Comparison of ENCODE assay signal across 1 cellular context in the genomic region with DNA sequence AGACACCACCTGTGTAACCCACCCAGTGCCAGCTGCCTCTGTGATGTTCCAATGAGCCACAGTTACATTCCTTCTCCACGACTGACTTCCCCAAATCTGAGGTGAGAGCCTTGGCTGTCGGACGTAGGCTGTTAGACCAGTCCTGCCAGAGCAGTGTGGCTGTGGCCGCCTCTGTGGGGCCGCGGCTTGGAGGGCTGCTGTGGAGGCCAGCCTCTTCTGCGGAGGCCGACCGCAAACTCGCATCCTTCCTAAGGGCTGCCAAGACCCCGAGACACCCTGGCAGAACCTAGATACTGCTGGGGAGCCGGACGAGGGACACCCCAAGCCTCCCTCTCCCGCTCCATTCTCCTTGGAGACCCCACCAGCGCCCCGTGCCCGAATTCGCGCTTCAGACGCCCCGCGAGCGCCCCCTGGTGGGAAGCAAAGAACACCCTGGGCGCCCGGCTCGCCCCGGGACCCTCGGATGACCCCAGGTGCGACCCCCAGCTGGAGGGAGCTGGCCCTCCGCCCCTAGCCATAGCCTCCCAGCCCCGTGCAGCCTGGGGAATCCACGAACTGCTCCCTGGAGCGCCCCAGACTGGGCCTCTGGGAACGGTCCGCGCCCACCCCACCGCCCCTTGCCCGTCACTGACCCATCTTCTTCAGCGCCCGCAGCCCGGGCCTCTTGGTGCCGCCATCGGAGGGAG.
TF ChIP-seq lines count a peak whose summit lies in the region.

No MANE protein-coding gene starts in this region.

TF ChIP-seq in HepG2, 621 proteins besides CTCF, POLR2A, EP300 and RAD21 (continued from another document and continues in another):
- TF ChIP-seq, protein P1, sequence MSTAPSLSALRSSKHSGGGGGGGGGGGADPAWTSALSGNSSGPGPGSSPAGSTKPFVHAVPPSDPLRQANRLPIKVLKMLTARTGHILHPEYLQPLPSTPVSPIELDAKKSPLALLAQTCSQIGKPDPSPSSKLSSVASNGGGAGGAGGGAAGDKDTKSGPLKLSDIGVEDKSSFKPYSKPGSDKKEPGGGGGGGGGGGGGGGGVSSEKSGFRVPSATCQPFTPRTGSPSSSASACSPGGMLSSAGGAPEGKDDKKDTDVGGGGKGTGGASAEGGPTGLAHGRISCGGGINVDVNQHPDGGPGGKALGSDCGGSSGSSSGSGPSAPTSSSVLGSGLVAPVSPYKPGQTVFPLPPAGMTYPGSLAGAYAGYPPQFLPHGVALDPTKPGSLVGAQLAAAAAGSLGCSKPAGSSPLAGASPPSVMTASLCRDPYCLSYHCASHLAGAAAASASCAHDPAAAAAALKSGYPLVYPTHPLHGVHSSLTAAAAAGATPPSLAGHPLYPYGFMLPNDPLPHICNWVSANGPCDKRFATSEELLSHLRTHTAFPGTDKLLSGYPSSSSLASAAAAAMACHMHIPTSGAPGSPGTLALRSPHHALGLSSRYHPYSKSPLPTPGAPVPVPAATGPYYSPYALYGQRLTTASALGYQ (CRISPR knock-in tag; IDR thresholded peaks at IDR 0.05): no peak
- TF ChIP-seq ZNF160 (CRISPR knock-in tag; IDR thresholded peaks at IDR 0.05) (no peak), KDM5B (CRISPR knock-in tag; IDR thresholded peaks at IDR 0.05; ENCODE audit: borderline replicate concordance) (peak; percentile 64; the same call in 1 of the 2 replicates), SAFB2 (CRISPR knock-in tag; IDR thresholded peaks at IDR 0.05; ENCODE audit: borderline replicate concordance, low read depth) (no peak; the same call in 1 of the 2 replicates), ZBTB8A (CRISPR knock-in tag; IDR thresholded peaks at IDR 0.05; ENCODE audit: borderline replicate concordance, low read depth) (no peak), ZNF432 (CRISPR knock-in tag; IDR thresholded peaks at IDR 0.05; ENCODE audit: borderline replicate concordance) (no peak), NR1H2 (CRISPR knock-in tag; IDR thresholded peaks at IDR 0.05; ENCODE audit: borderline replicate concordance, low read depth) (no peak), ZNF850 (CRISPR knock-in tag; conservative IDR thresholded peaks at IDR 0.05) (0 out of 2 replicates have a peak, but pooled peaks have one; percentile 54), ZNF644 (CRISPR knock-in tag; IDR thresholded peaks at IDR 0.05; ENCODE audit: low read depth) (no peak), SRSF4 (IDR thresholded peaks at IDR 0.05; ENCODE audit: low read depth, low read length, poor library complexity, severe bottlenecking) (no peak), PAX8 (CRISPR knock-in tag; IDR thresholded peaks at IDR 0.05; ENCODE audit: borderline replicate concordance) (no peak), MXI1 (IDR thresholded peaks at IDR 0.05; ENCODE audit: borderline replicate concordance, low read depth, low read length) (no peak; the same call in 2 of the 3 replicates), GATA4 (IDR thresholded peaks at IDR 0.05; ENCODE audit: borderline replicate concordance, low read depth) (no peak), DMAP1 (CRISPR knock-in tag; IDR thresholded peaks at IDR 0.05) (no peak), NCOA5 (CRISPR knock-in tag; IDR thresholded peaks at IDR 0.05) (no peak), SATB2 (CRISPR knock-in tag; IDR thresholded peaks at IDR 0.05) (0 out of 2 replicates have a peak, but pooled peaks have one; percentile 5)
- TF ChIP-seq, protein P2, sequence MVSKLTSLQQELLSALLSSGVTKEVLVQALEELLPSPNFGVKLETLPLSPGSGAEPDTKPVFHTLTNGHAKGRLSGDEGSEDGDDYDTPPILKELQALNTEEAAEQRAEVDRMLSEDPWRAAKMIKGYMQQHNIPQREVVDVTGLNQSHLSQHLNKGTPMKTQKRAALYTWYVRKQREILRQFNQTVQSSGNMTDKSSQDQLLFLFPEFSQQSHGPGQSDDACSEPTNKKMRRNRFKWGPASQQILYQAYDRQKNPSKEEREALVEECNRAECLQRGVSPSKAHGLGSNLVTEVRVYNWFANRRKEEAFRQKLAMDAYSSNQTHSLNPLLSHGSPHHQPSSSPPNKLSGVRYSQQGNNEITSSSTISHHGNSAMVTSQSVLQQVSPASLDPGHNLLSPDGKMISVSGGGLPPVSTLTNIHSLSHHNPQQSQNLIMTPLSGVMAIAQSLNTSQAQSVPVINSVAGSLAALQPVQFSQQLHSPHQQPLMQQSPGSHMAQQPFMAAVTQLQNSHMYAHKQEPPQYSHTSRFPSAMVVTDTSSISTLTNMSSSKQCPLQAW (CRISPR knock-in tag; IDR thresholded peaks at IDR 0.05): no peak
- TF ChIP-seq, protein P3, sequence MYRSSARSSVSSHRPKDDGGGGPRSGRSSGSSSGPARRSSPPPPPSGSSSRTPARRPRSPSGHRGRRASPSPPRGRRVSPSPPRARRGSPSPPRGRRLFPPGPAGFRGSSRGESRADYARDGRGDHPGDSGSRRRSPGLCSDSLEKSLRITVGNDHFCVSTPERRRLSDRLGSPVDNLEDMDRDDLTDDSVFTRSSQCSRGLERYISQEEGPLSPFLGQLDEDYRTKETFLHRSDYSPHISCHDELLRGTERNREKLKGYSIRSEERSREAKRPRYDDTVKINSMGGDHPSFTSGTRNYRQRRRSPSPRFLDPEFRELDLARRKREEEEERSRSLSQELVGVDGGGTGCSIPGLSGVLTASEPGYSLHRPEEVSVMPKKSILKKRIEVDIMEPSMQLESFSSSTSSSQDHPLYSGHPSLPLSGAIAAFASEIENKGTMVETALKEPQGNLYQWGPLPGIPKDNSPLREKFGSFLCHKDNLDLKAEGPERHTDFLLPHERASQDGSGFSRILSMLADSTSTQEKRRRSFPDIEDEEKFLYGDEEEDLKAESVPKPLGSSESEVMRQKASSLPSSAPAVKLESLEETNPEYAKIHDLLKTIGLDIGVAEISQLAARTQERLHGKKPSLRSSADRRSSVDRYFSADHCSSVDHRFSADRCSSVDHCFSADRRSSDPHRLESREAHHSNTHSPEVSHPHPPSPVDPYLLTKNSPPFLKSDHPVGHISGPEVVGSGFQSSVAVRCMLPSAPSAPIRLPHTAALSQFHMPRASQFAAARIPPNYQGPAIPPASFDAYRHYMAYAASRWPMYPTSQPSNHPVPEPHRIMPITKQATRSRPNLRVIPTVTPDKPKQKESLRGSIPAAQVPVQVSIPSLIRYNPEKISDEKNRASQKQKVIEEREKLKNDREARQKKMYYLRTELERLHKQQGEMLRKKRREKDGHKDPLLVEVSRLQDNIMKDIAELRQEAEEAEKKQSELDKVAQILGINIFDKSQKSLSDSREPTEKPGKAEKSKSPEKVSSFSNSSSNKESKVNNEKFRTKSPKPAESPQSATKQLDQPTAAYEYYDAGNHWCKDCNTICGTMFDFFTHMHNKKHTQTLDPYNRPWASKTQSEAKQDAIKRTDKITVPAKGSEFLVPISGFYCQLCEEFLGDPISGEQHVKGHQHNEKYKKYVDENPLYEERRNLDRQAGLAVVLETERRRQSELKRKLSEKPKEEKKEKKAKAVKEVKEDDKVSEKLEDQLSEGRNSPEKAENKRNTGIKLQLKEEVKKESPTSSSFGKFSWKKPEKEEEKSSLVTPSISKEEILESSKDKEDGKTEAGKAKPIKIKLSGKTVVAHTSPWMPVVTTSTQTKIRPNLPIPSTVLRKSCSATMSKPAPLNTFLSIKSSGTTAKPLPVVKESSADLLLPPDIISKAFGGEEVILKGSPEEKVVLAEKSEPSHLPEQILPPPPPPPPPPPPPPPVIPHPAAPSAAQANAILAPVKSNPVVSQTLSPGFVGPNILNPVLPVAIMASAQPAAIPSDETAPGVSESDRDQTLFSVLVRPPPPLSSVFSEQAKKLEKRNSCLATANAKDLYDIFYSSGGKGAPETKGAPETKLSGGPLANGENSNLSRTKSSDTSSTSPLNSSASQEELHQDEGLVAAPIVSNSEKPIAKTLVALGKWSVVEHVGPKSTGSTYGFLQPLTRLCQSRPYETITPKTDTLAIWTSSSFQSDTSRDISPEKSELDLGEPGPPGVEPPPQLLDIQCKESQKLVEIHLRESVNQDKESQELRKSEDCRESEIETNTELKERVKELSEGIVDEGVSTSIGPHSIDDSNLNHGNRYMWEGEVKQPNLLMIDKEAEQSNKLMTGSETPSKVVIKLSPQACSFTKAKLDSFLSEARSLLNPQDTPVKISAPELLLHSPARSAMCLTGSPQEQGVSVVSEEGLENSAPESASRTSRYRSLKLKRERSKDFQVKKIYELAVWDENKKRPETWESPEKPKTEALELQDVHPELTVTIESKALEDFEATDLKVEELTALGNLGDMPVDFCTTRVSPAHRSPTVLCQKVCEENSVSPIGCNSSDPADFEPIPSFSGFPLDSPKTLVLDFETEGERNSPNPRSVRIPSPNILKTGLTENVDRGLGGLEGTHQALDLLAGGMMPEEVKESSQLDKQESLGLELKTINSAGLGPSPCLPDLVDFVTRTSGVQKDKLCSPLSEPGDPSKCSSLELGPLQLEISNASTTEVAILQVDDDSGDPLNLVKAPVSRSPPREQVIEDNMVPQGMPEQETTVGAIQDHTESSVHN (CRISPR knock-in tag; IDR thresholded peaks at IDR 0.05): no peak
- TF ChIP-seq, protein P4, sequence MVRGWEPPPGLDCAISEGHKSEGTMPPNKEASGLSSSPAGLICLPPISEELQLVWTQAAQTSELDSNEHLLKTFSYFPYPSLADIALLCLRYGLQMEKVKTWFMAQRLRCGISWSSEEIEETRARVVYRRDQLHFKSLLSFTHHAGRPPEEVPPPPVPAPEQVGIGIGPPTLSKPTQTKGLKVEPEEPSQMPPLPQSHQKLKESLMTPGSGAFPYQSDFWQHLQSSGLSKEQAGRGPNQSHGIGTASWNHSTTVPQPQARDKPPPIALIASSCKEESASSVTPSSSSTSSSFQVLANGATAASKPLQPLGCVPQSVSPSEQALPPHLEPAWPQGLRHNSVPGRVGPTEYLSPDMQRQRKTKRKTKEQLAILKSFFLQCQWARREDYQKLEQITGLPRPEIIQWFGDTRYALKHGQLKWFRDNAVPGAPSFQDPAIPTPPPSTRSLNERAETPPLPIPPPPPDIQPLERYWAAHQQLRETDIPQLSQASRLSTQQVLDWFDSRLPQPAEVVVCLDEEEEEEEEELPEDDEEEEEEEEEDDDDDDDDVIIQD (CRISPR knock-in tag; IDR thresholded peaks at IDR 0.05; ENCODE audit: low read depth): no peak
- TF ChIP-seq, protein P5, sequence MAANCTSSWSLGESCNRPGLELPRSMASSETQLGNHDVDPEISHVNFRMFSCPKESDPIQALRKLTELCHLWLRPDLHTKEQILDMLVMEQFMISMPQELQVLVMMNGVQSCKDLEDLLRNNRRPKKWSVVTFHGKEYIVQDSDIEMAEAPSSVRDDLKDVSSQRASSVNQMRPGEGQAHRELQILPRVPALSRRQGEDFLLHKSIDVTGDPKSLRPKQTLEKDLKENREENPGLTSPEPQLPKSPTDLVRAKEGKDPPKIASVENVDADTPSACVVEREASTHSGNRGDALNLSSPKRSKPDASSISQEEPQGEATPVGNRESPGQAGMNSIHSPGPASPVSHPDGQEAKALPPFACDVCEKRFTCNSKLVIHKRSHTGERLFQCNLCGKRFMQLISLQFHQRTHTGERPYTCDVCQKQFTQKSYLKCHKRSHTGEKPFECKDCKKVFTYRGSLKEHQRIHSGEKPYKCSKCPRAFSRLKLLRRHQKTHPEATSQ (CRISPR knock-in tag; IDR thresholded peaks at IDR 0.05; ENCODE audit: borderline replicate concordance): no peak
- TF ChIP-seq, protein P6, sequence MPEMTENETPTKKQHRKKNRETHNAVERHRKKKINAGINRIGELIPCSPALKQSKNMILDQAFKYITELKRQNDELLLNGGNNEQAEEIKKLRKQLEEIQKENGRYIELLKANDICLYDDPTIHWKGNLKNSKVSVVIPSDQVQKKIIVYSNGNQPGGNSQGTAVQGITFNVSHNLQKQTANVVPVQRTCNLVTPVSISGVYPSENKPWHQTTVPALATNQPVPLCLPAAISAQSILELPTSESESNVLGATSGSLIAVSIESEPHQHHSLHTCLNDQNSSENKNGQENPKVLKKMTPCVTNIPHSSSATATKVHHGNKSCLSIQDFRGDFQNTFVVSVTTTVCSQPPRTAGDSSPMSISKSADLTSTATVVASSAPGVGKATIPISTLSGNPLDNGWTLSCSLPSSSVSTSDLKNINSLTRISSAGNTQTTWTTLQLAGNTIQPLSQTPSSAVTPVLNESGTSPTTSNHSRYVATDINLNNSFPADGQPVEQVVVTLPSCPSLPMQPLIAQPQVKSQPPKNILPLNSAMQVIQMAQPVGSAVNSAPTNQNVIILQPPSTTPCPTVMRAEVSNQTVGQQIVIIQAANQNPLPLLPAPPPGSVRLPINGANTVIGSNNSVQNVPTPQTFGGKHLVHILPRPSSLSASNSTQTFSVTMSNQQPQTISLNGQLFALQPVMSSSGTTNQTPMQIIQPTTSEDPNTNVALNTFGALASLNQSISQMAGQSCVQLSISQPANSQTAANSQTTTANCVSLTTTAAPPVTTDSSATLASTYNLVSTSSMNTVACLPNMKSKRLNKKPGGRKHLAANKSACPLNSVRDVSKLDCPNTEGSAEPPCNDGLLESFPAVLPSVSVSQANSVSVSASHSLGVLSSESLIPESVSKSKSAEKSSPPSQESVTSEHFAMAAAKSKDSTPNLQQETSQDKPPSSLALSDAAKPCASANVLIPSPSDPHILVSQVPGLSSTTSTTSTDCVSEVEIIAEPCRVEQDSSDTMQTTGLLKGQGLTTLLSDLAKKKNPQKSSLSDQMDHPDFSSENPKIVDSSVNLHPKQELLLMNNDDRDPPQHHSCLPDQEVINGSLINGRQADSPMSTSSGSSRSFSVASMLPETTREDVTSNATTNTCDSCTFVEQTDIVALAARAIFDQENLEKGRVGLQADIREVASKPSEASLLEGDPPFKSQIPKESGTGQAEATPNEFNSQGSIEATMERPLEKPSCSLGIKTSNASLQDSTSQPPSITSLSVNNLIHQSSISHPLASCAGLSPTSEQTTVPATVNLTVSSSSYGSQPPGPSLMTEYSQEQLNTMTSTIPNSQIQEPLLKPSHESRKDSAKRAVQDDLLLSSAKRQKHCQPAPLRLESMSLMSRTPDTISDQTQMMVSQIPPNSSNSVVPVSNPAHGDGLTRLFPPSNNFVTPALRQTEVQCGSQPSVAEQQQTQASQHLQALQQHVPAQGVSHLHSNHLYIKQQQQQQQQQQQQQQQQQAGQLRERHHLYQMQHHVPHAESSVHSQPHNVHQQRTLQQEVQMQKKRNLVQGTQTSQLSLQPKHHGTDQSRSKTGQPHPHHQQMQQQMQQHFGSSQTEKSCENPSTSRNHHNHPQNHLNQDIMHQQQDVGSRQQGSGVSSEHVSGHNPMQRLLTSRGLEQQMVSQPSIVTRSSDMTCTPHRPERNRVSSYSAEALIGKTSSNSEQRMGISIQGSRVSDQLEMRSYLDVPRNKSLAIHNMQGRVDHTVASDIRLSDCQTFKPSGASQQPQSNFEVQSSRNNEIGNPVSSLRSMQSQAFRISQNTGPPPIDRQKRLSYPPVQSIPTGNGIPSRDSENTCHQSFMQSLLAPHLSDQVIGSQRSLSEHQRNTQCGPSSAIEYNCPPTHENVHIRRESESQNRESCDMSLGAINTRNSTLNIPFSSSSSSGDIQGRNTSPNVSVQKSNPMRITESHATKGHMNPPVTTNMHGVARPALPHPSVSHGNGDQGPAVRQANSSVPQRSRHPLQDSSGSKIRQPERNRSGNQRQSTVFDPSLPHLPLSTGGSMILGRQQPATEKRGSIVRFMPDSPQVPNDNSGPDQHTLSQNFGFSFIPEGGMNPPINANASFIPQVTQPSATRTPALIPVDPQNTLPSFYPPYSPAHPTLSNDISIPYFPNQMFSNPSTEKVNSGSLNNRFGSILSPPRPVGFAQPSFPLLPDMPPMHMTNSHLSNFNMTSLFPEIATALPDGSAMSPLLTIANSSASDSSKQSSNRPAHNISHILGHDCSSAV (CRISPR knock-in tag; IDR thresholded peaks at IDR 0.05; ENCODE audit: borderline replicate concordance): no peak
